In the genomic region with DNA sequence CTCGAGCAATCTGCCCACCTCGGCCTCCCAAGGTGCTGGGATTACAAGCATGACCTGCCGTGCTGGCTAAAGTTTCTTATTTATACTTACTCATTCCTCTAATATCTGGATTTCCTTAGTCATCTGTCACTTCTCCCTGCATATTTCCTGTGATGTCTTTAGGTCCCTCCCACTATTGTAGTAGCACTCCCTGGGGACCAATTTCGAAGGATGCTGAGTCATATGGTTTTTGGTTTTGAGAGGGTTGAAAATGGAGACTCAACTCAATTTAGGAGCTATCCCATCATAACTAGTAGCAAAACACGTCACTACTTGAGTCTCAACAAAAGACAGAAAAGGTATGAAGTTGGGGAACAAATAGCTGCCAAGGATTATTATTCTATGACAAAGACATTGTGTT, we compare ENCODE assay signal across 13 cellular contexts. TPM values are rescaled to one million over a fixed set of nuclear protein-coding genes. Genes with fewer than 3 reads are reported as not detected.
A peak's percentile ranks its signal among the peaks of the same experiment; 100 is the strongest.
DNase-seq lines count a peak whose midpoint lies in the region; ATAC-seq and TF ChIP-seq lines count a peak whose summit lies in the region.
"Had no signal": no experiment of that assay in that cellular context is flagged by ENCODE, and none has a peak within 500 bp of the region (broad histone marks: within the 10 kb centered on the region; RNA-seq: fewer than 3 reads in every experiment).

No MANE protein-coding gene starts in this region.

- H3K27ac Mint-ChIP-seq in activated T-cell treated with anti-CD3 and anti-CD28 coated beads, Interleukin-2, amount 50 U/mL, for 24 hours = peak overlapping the region; percentile 76
- no peak overlapping the region for H3K27ac Mint-ChIP-seq in naive thymus-derived CD8-positive, alpha-beta T cell

- peaks cover 83% of the 10 kb centered on the region for H3K36me3 Mint-ChIP-seq in activated T-cell treated with anti-CD3 and anti-CD28 coated beads, Interleukin-2, amount 50 U/mL, for 24 hours (ENCODE audit: low read depth)
- H3K36me3 Mint-ChIP-seq in naive thymus-derived CD8-positive, alpha-beta T cell = peaks cover 9 to 60% (median 12%) of the 10 kb centered on the region in 3 donors

- POLR2A ChIA-PET in naive thymus-derived CD8-positive, alpha-beta T cell (lab: Charles Lee) = interaction anchor here (1.0 to 1.5 kb wide), 2 partner anchors 31 to 83 kb away, joined by 3 read pairs; a partner anchor contains a TSS

- WGBS in thyroid gland, 2 donors = 78 to 82% methylated on average over 5 of the region's 5 CpGs

- no peak for DNase-seq in activated T-cell treated with anti-CD3 and anti-CD28 coated beads, Interleukin-2, amount 50 U/mL, for 24 hours
- no peak for DNase-seq in activated T-cell treated with anti-CD3 and anti-CD28 coated beads, Interleukin-2, amount 50 U/mL, for 1 hour
- DNase-seq in MG63 (peak; percentile 40), astrocyte of the hippocampus (ENCODE audit: low read depth, low spot score) (peak; percentile 60), skeletal muscle cell (ENCODE audit: low read depth) (peak; percentile 87), thyroid gland (no peak), NCI-H2029 treated with DMSO at 0.1 percent for 48 hours (lab: John Stamatoyannopoulos, UW) (no peak)
- no peak for DNase-seq in naive thymus-derived CD8-positive, alpha-beta T cell
- DNase-seq: activated naive CD4-positive, alpha-beta T cell; C1 segment of cervical spinal cord; GOT3; NCI-H2227 treated with DMSO at 0.1 percent for 48 hours had no signal

- no peaks in the 10 kb centered on the region for H3K27me3 Mint-ChIP-seq in activated T-cell treated with anti-CD3 and anti-CD28 coated beads, Interleukin-2, amount 50 U/mL, for 24 hours
- H3K27me3 Mint-ChIP-seq in naive thymus-derived CD8-positive, alpha-beta T cell = no peaks in the 10 kb centered on the region

- no peak overlapping the region for H3K4me3 ChIP-seq in MG63
- no peak overlapping the region for H3K4me3 ChIP-seq in skeletal muscle cell (ENCODE audit: low read depth, low read length)
- no peak overlapping the region for H3K4me3 ChIP-seq in thyroid gland (replicated peaks in 1 of 3)
- H3K4me3 ChIP-seq: esophagus muscularis mucosa had no signal

- TF ChIP-seq CTCF in thyroid gland (IDR thresholded peaks at IDR 0.05) = no peak

- H3K4me3 Mint-ChIP-seq in activated T-cell treated with anti-CD3 and anti-CD28 coated beads, Interleukin-2, amount 50 U/mL, for 24 hours = no peak overlapping the region
- no peak overlapping the region for H3K4me3 Mint-ChIP-seq in naive thymus-derived CD8-positive, alpha-beta T cell

- no peaks in the 10 kb centered on the region for H3K9me3 Mint-ChIP-seq in activated T-cell treated with anti-CD3 and anti-CD28 coated beads, Interleukin-2, amount 50 U/mL, for 24 hours
- H3K9me3 Mint-ChIP-seq in naive thymus-derived CD8-positive, alpha-beta T cell = no peaks in the 10 kb centered on the region

- intact Hi-C loops in thyroid gland (cut with DNase I) = loop anchor here (10.0 kb wide), 2 partner anchors 81 to 271 kb away; no protein-coding TSS in a partner anchor

- H3K27me3 ChIP-seq in MG63 (no peaks in the 10 kb centered on the region), thyroid gland (no peaks in the 10 kb centered on the region)
- H3K27me3 ChIP-seq: esophagus muscularis mucosa had no signal

- no peak for TF ChIP-seq POLR2A in thyroid gland (IDR thresholded peaks at IDR 0.05)

- no peaks in the 10 kb centered on the region for H3K4me1 ChIP-seq in thyroid gland

- H3K4me1 Mint-ChIP-seq in activated T-cell treated with anti-CD3 and anti-CD28 coated beads, Interleukin-2, amount 50 U/mL, for 24 hours (ENCODE audit: low read depth) = peaks cover 34% of the 10 kb centered on the region
- peaks cover 0 to 6% (median 4%) of the 10 kb centered on the region in 4 donors for H3K4me1 Mint-ChIP-seq in naive thymus-derived CD8-positive, alpha-beta T cell

- H3K36me3 ChIP-seq in MG63 = peaks cover 38% of the 10 kb centered on the region
- H3K36me3 ChIP-seq in thyroid gland = peaks cover 13 to 17% of the 10 kb centered on the region in 2 donors

- H3K9me3 ChIP-seq in MG63 (no peaks in the 10 kb centered on the region), thyroid gland (no peaks in the 10 kb centered on the region)
- H3K9me3 ChIP-seq: esophagus muscularis mucosa had no signal

- no peak overlapping the region for H3K27ac ChIP-seq in thyroid gland
- H3K27ac ChIP-seq: esophagus muscularis mucosa had no signal

- ATAC-seq in naive thymus-derived CD8-positive, alpha-beta T cell = no peak

RNA-seq across cellular contexts. Expression of a gene that starts 20.2 kb away (rescaled TPM):
- total RNA-seq in MG63 (2014; rRNA removed; shearing (Covaris generic); ENCODE audit: low replicate concordance) = 32.5 and 51.5 TPM in 2 replicates
- total RNA-seq in thyroid gland = 10 to 100 TPM; 22.2 to 30.7 (median 25.5) TPM
- total RNA-seq in naive thymus-derived CD8-positive, alpha-beta T cell = 10 to 100 TPM in 1 of 2 experiments, 1 to 10 TPM in 1; 8.4 to 12.2 TPM
- polyA plus RNA-seq in naive thymus-derived CD8-positive, alpha-beta T cell = 1 to 10 TPM; 5.9 to 9.7 (median 6.6) TPM

Comparison
In these comparisons a context has a peak if more than half of its experiments do, and no peak if none do; other contexts are left out.
1. DNase-seq: peak in MG63 (single experiment), astrocyte of the hippocampus (single experiment) and skeletal muscle cell (single experiment); none in activated T-cell treated with anti-CD3 and anti-CD28 coated beads, Interleukin-2, amount 50 U/mL, for 24 hours (single experiment), activated T-cell treated with anti-CD3 and anti-CD28 coated beads, Interleukin-2, amount 50 U/mL, for 1 hour (single experiment), thyroid gland (0 of 2), NCI-H2029 treated with DMSO at 0.1 percent for 48 hours (single experiment) and naive thymus-derived CD8-positive, alpha-beta T cell (0 of 10).